Comparison of ENCODE assay signal across 21 cellular contexts in genomic region chr6:6587696-6588063, GRCh38. TPM values are rescaled to one million over a fixed set of nuclear protein-coding genes. Genes with fewer than 3 reads are reported as not detected.
DNase-seq lines count a peak whose midpoint lies in the region; ATAC-seq and TF ChIP-seq lines count a peak whose summit lies in the region.
"Had no signal": no experiment of that assay in that cellular context is flagged by ENCODE, and none has a peak within 500 bp of the region (broad histone marks: within the 10 kb centered on the region; RNA-seq: fewer than 3 reads in every experiment).

No MANE protein-coding gene starts in this region.

- no peak overlapping the region for H3K4me3 Mint-ChIP-seq in dendritic cell treated with granulocyte-macrophage colony-stimulating factor and Interleukin-4, amounts not matched to agents 40 ng/mL and 50 ng/mL, for 4 days
- H3K4me3 Mint-ChIP-seq: nephron progenitor cell had no signal

- H3K27ac ChIP-seq in DND-41 (ENCODE audit: low read length), result no peak overlapping the region; the same call in 1 of the 2 replicates
- peak overlapping the region; percentile 96 for H3K27ac ChIP-seq in OCI-LY7 (ENCODE audit: low read depth, low read length, poor library complexity, severe bottlenecking)
- H3K27ac ChIP-seq: 22Rv1, C4-2B, suprapubic skin had no signal

- no peaks in the 10 kb centered on the region for H3K9me2 ChIP-seq in OCI-LY7 (ENCODE audit: insufficient read depth, low read length)

- peak; percentile 14 for DNase-seq in NOMO-1 treated with DMSO at 0.1 percent for 48 hours (lab: John Stamatoyannopoulos, UW; ENCODE audit: unreplicated experiment)
- DNase-seq in NOMO-1 treated with dmso at 0.1 percent for 144 hours (lab: John Stamatoyannopoulos, UW; ENCODE audit: unreplicated experiment), result no peak
- DNase-seq in DND-41, result no peak
- DNase-seq in OCI-LY7 (ENCODE audit: low spot score), result peak; percentile 32
- DNase-seq in stimulated activated CD4-positive, alpha-beta T cell treated with anti-CD3 and anti-CD28 coated beads, Interleukin-2, amount 100 ng/mL, for 48 hours, result no peak
- DNase-seq: activated T-cell treated with anti-CD3 and anti-CD28 coated beads for 4 hours, erythroblast, HCEC 1CT, kidney glomerular epithelial cell, NCI-H1092 treated with DMSO at 0.1 percent for 48 hours, NCI-H2107, NCI-H510A treated with DMSO at 0.1 percent for 48 hours, nephron progenitor cell had no signal

- ATAC-seq in DND-41 (ENCODE audit: insufficient read depth, low read depth) (no peak), GM19324 (IDR thresholded peaks at IDR 0.05; ENCODE audit: low FRiP score, unreplicated experiment) (no peak), GM19467 (IDR thresholded peaks at IDR 0.05; ENCODE audit: unreplicated experiment) (no peak)
- ATAC-seq: K562 had no signal

- peak overlapping the region; percentile 96 for H3K27ac Mint-ChIP-seq in dendritic cell treated with granulocyte-macrophage colony-stimulating factor and Interleukin-4, amounts not matched to agents 40 ng/mL and 50 ng/mL, for 4 days

- H3K4me1 Mint-ChIP-seq in dendritic cell treated with granulocyte-macrophage colony-stimulating factor and Interleukin-4, amounts not matched to agents 40 ng/mL and 50 ng/mL, for 4 days (ENCODE audit: low read depth), result peaks cover 76% of the 10 kb centered on the region

- H3K4me2 ChIP-seq in DND-41 (ENCODE audit: insufficient read depth, low read length) (peak overlapping the region; percentile 50; the same call in 1 of the 2 replicates), OCI-LY7 (ENCODE audit: low read length) (peak overlapping the region; percentile 99)

- H3K79me2 ChIP-seq in DND-41 (ENCODE audit: insufficient read depth, low read length) (no peaks in the 10 kb centered on the region), OCI-LY7 (ENCODE audit: insufficient read depth, low read depth, low read length) (peaks cover 66% of the 10 kb centered on the region)

- H3K36me3 ChIP-seq in DND-41 (ENCODE audit: insufficient read depth, low read length) (no peaks in the 10 kb centered on the region), OCI-LY7 (ENCODE audit: insufficient read depth, low read length) (peaks cover 17% of the 10 kb centered on the region)
- H3K36me3 ChIP-seq: suprapubic skin had no signal

- no peaks in the 10 kb centered on the region for H3K27me3 Mint-ChIP-seq in dendritic cell treated with granulocyte-macrophage colony-stimulating factor and Interleukin-4, amounts not matched to agents 40 ng/mL and 50 ng/mL, for 4 days

- peaks cover 26% of the 10 kb centered on the region for H3K4me1 ChIP-seq in DND-41 (ENCODE audit: insufficient read depth, low read length)
- peaks cover 72% of the 10 kb centered on the region for H3K4me1 ChIP-seq in OCI-LY7 (ENCODE audit: insufficient read depth, low read length, poor library complexity, severe bottlenecking)

- H3K9me3 ChIP-seq in DND-41 (ENCODE audit: insufficient read depth, low read length, severe bottlenecking), result no peaks in the 10 kb centered on the region
- H3K9me3 ChIP-seq in OCI-LY7 (ENCODE audit: low read length), result no peaks in the 10 kb centered on the region
- H3K9me3 ChIP-seq: suprapubic skin had no signal

- no peak overlapping the region for H2AFZ ChIP-seq in DND-41 (ENCODE audit: low read depth, low read length)
- no peak overlapping the region for H2AFZ ChIP-seq in OCI-LY7 (ENCODE audit: low read length)

- POLR2A ChIA-PET in OCI-LY7 (lab: Charles Lee), result interaction anchor here (0.9 to 6.4 kb wide), 4 partner anchors 17 to 99 kb away, joined by 3 to 84 read pairs (median 10); no protein-coding TSS in a partner anchor

- H3K9ac ChIP-seq in DND-41 (ENCODE audit: low read depth, low read length), result no peak overlapping the region

- no peak overlapping the region for H3K4me3 ChIP-seq in DND-41 (ENCODE audit: low read depth in 1 of 2, low read length in 2 of 2)
- peak overlapping the region; percentile 76 for H3K4me3 ChIP-seq in OCI-LY7 (ENCODE audit: low read depth, low read length, poor library complexity, severe bottlenecking)
- H3K4me3 ChIP-seq: K562, suprapubic skin had no signal

- intact Hi-C loops in OCI-LY7 (cut with micrococcal nuclease; ENCODE audit: unreplicated experiment), result loop anchor here (1.0 to 10.0 kb wide), 8 partner anchors 23 to 1803 kb away; partner anchors contain the start of genes CAGE1, RIOK1 and TXNDC5
- intact Hi-C loops in dendritic cell treated with granulocyte-macrophage colony-stimulating factor and Interleukin-4, amounts not matched to agents 40 ng/mL and 50 ng/mL, for 4 days (cut with micrococcal nuclease), result no loop called here

- no peaks in the 10 kb centered on the region for H3K27me3 ChIP-seq in DND-41 (ENCODE audit: insufficient read depth, low read length, poor library complexity)
- H3K27me3 ChIP-seq: suprapubic skin had no signal

- CTCF ChIA-PET in OCI-LY7 (lab: Charles Lee; ENCODE audit: unreplicated experiment), result interaction anchor here (0.9 kb wide), 1 partner anchor 23 kb away, joined by 3 read pairs; no protein-coding TSS in a partner anchor

- no peaks in the 10 kb centered on the region for H3K9me3 Mint-ChIP-seq in dendritic cell treated with granulocyte-macrophage colony-stimulating factor and Interleukin-4, amounts not matched to agents 40 ng/mL and 50 ng/mL, for 4 days

- no TSS peak for BruUV-seq in OCI-LY7 (replicated peaks; lab: Mats Ljungman, UMichigan)

- H3K36me3 Mint-ChIP-seq in dendritic cell treated with granulocyte-macrophage colony-stimulating factor and Interleukin-4, amounts not matched to agents 40 ng/mL and 50 ng/mL, for 4 days (ENCODE audit: low read depth), result peaks cover 8% of the 10 kb centered on the region

- H4K20me1 ChIP-seq in DND-41 (ENCODE audit: insufficient read depth, low read length) (no peaks in the 10 kb centered on the region), OCI-LY7 (ENCODE audit: insufficient read depth, low read length) (no peaks in the 10 kb centered on the region)

- no peak for TF ChIP-seq CTCF in DND-41 (IDR thresholded peaks at IDR 0.05; ENCODE audit: borderline replicate concordance, extremely low read depth, low read length, poor library complexity, severe bottlenecking)
- no peak for TF ChIP-seq CTCF in OCI-LY7 (conservative IDR thresholded peaks at IDR 0.05; ENCODE audit: low read length)

RNA-seq across cellular contexts. Expression of gene LY86, which starts 0.8 kb away (rescaled TPM):
- 48.4 and 49.2 TPM in 2 replicates for total RNA-seq in OCI-LY7 (2014; rRNA removed; shearing (Covaris generic))
- total RNA-seq in OCI-LY7 (2022), result 45.8 and 62.8 TPM in 2 replicates
- total RNA-seq: bronchial epithelial cell, K562 had no signal

Comparison
In these comparisons a context has a peak if more than half of its experiments do, and no peak if none do; other contexts are left out.
1. DNase-seq: peak in NOMO-1 treated with DMSO at 0.1 percent for 48 hours (single experiment) and OCI-LY7 (single experiment); none in NOMO-1 treated with dmso at 0.1 percent for 144 hours (single experiment), DND-41 (single experiment) and stimulated activated CD4-positive, alpha-beta T cell treated with anti-CD3 and anti-CD28 coated beads, Interleukin-2, amount 100 ng/mL, for 48 hours (0 of 2).